Comparison of ENCODE assay signal across 9 cellular contexts in genomic region chr2:166057363-166058169, GRCh38.
A peak's percentile ranks its signal among the peaks of the same experiment; 100 is the strongest.
DNase-seq lines count a peak whose midpoint lies in the region; ATAC-seq, FAIRE-seq and TF ChIP-seq lines count a peak whose summit lies in the region.
"Had no signal": no experiment of that assay in that cellular context is flagged by ENCODE, and none has a peak within 500 bp of the region (broad histone marks: within the 10 kb centered on the region; RNA-seq: fewer than 3 reads in every experiment).

No MANE protein-coding gene starts in this region.

- no peaks in the 10 kb centered on the region for H3K36me3 ChIP-seq in SK-N-MC (ENCODE audit: insufficient read depth, low read length)
- H3K36me3 ChIP-seq: HAP-1 had no signal

- H3K4me3 ChIP-seq in AG10803 (ENCODE audit: low read length) (no peak overlapping the region), SK-N-MC (peak overlapping the region; percentile 40)
- H3K4me3 ChIP-seq: HAP-1 had no signal

- no peaks in the 10 kb centered on the region for H3K9me3 Mint-ChIP-seq in stimulated activated memory B cell treated with anti-CD40 and anti-IgM and Interleukin-4, amounts not matched to agents 10 μg/mL and 1 μg/mL and 100 μg/mL, for 72 hours

- no peaks in the 10 kb centered on the region for H3K9me3 ChIP-seq in SK-N-MC (ENCODE audit: low read depth, low read length)
- H3K9me3 ChIP-seq: HAP-1 had no signal

- no peak overlapping the region for H3K27ac Mint-ChIP-seq in stimulated activated memory B cell treated with anti-CD40 and anti-IgM and Interleukin-4, amounts not matched to agents 10 μg/mL and 1 μg/mL and 100 μg/mL, for 72 hours

- H3K27me3 Mint-ChIP-seq in stimulated activated memory B cell treated with anti-CD40 and anti-IgM and Interleukin-4, amounts not matched to agents 10 μg/mL and 1 μg/mL and 100 μg/mL, for 72 hours = no peaks in the 10 kb centered on the region

- no peaks in the 10 kb centered on the region for H3K36me3 Mint-ChIP-seq in stimulated activated memory B cell treated with anti-CD40 and anti-IgM and Interleukin-4, amounts not matched to agents 10 μg/mL and 1 μg/mL and 100 μg/mL, for 72 hours

- DNase-seq in AG10803 (ENCODE audit: low read depth) = peak; percentile 33
- peak; percentile 41 for DNase-seq in HT-29 (ENCODE audit: low spot score)
- DNase-seq in SK-N-MC (ENCODE audit: low read depth, low spot score) = peak; percentile 66
- no peak for DNase-seq in UCSD-AML1 (lab: John Stamatoyannopoulos, UW; ENCODE audit: unreplicated experiment)

- H3K4me1 Mint-ChIP-seq in stimulated activated memory B cell treated with anti-CD40 and anti-IgM and Interleukin-4, amounts not matched to agents 10 μg/mL and 1 μg/mL and 100 μg/mL, for 72 hours = no peaks in the 10 kb centered on the region

- peak overlapping the region; percentile 88 for H3K27ac ChIP-seq in SK-N-MC

- FAIRE-seq in islet of Langerhans (lab: Jason Lieb, UNC) = peak; percentile 94

- H3K4me3 Mint-ChIP-seq in stimulated activated memory B cell treated with anti-CD40 and anti-IgM and Interleukin-4, amounts not matched to agents 10 μg/mL and 1 μg/mL and 100 μg/mL, for 72 hours = no peak overlapping the region

- H3K9ac ChIP-seq in SK-N-MC (ENCODE audit: insufficient read length) = peak overlapping the region; percentile 67

- peak; percentile 66 for TF ChIP-seq CTCF in AG10803 (conservative IDR thresholded peaks at IDR 0.05; ENCODE audit: low read length)

- ATAC-seq in stimulated activated memory B cell treated with anti-CD40 and anti-IgM and Interleukin-4, amounts not matched to agents 10 μg/mL and 1 μg/mL and 100 μg/mL, for 72 hours = no peak
- no peak for ATAC-seq in GM19467 (IDR thresholded peaks at IDR 0.05; ENCODE audit: unreplicated experiment)
- ATAC-seq in HG02938 (IDR thresholded peaks at IDR 0.05; ENCODE audit: unreplicated experiment) = no peak
